Comparison of ENCODE assay signal across 11 cellular contexts in the genomic region with DNA sequence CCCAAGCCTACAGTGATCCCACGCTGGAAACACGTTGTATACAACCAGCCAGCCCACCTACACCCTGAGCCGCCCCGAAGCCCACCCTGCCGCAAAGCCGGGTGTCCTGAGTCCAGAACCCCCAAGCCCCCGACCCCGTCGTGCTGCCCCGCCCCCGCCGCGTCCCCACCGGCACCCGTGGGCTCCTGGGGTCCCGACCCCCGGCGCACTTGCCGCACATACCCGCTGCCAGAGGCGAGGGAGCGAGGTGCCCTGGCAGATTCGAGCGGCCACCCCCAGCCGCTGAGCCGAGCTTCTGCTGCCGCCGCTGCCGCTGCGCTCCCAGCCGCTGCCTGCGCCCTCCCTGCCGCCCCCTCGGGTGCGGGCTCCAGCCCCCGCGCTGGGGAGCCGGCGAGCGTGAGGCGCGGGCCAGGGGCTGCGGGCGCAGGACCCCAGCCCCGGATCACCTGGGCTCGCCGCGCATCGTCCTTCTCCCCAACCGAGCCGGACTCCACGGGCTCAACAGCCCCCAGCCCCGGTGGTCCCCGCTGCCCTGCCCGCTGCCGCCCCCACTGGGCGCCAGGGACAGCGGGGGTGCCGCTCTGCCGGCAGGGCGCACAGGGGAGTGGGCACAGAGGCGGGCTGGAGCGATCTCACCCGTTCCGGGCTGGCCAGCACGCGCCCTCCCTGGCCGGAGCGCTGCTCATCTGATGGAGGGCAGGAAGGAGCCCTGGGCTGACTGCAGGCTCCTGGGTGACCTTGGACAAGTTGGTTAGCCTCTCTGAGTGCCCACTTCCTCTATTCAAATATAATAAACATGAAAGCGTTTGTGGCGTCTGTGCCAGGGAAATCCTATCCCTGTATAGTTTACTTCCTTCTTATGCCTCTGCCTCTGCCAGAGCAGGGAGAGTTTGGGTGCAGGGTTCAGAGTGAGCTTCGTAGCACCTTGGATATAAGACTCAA. TPM values are rescaled to one million over a fixed set of nuclear protein-coding genes. Genes with fewer than 3 reads are reported as not detected.
DNase-seq lines count a peak whose midpoint lies in the region; ATAC-seq and TF ChIP-seq lines count a peak whose summit lies in the region.
"Had no signal": no experiment of that assay in that cellular context is flagged by ENCODE, and none has a peak within 500 bp of the region (broad histone marks: within the 10 kb centered on the region; RNA-seq: fewer than 3 reads in every experiment).

A gene with protein sequence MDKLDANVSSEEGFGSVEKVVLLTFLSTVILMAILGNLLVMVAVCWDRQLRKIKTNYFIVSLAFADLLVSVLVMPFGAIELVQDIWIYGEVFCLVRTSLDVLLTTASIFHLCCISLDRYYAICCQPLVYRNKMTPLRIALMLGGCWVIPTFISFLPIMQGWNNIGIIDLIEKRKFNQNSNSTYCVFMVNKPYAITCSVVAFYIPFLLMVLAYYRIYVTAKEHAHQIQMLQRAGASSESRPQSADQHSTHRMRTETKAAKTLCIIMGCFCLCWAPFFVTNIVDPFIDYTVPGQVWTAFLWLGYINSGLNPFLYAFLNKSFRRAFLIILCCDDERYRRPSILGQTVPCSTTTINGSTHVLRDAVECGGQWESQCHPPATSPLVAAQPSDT (minus strand): TSS at position 688 of the 942 bp plus-strand sequence. CDS start 17,513 bp downstream, outside the sequence.

- peaks cover 2% of the 10 kb centered on the region for H3K9me3 Mint-ChIP-seq in nephron

- H3K27ac ChIP-seq in gastroesophageal sphincter, result no peak within 1 kb of the TSS
- H3K27ac ChIP-seq: brain microvascular endothelial cell had no signal

- TF ChIP-seq POLR2A in gastroesophageal sphincter (IDR thresholded peaks at IDR 0.05), result no peak

- no peaks in the 10 kb centered on the region for H3K36me3 ChIP-seq in gastroesophageal sphincter
- H3K36me3 ChIP-seq: brain microvascular endothelial cell had no signal

- H3K4me3 Mint-ChIP-seq in nephron, result peak within 1 kb of the TSS; percentile 59 to 64 (median 64)
- H3K4me3 Mint-ChIP-seq: CD8-positive, alpha-beta memory T cell had no signal

- H3K36me3 Mint-ChIP-seq in nephron (ENCODE audit: low read depth), result no peaks in the 10 kb centered on the region

- peaks cover 0 to 11% (median 0%) of the 10 kb centered on the region in 3 donors for H3K4me1 ChIP-seq in gastroesophageal sphincter

- no peaks in the 10 kb centered on the region for H3K9me3 ChIP-seq in gastroesophageal sphincter

- TF ChIP-seq EP300 in gastroesophageal sphincter (IDR thresholded peaks at IDR 0.05), result no peak

- ATAC-seq in gastroesophageal sphincter (peak; percentile 7), GM18858 (IDR thresholded peaks at IDR 0.05; ENCODE audit: unreplicated experiment) (no peak)

- no peak for TF ChIP-seq CTCF in gastroesophageal sphincter (IDR thresholded peaks at IDR 0.05)
- no peak for TF ChIP-seq CTCF in nephron (IDR thresholded peaks at IDR 0.05; ENCODE audit: unreplicated experiment in 3 of 3)
- TF ChIP-seq CTCF in GM13977 (IDR thresholded peaks at IDR 0.05; ENCODE audit: extremely low read depth, insufficient read depth, missing control alignments), result no peak

- H3K27me3 Mint-ChIP-seq in nephron (ENCODE audit: low read depth), result peaks cover 66% of the 10 kb centered on the region

- 27% methylated on average over 2 to 4 of the region's 72 CpGs for WGBS in gastroesophageal sphincter (ENCODE audit: low coverage in 1 of 2), 2 donors

- peaks cover 40% of the 10 kb centered on the region for H3K27me3 ChIP-seq in gastroesophageal sphincter

- no peak within 1 kb of the TSS for H3K27ac Mint-ChIP-seq in nephron

- H3K4me1 Mint-ChIP-seq in nephron, result no peaks in the 10 kb centered on the region

- peak; percentile 20 for DNase-seq in D341Med (ENCODE audit: low spot score)
- DNase-seq in NCI-H2029 (lab: John Stamatoyannopoulos, UW), result peak; percentile 88
- DNase-seq in activated T-cell treated with anti-CD3 and anti-CD28 coated beads, Interleukin-2, amount 50 U/mL, for 48 hours, result no peak
- no peak for DNase-seq in SIG-M5 treated with dmso at 0.1 percent for 504 hours (lab: John Stamatoyannopoulos, UW; ENCODE audit: unreplicated experiment)
- DNase-seq in GM13977 (ENCODE audit: low spot score), result no peak
- DNase-seq: brain microvascular endothelial cell; CD8-positive, alpha-beta memory T cell; foreskin melanocyte had no signal

- peak within 1 kb of the TSS in 1 of 2 donors; percentile 40 for H3K4me3 ChIP-seq in gastroesophageal sphincter

- in situ Hi-C loops in GM13977 (cut with MboI; ENCODE audit: low pct_unique_long_range_greater_than_20kb, low sequenced_read_pairs, unreplicated experiment), result no loop called here

RNA-seq across cellular contexts. Expression of the gene that starts here (rescaled TPM):
- total RNA-seq in gastroesophageal sphincter, result 1 to 10 TPM in 1 of 4 donors, under 1 TPM in 1, not detected in 2; 0.27 to 1.0 TPM
- total RNA-seq: CD8-positive, alpha-beta memory T cell had no signal

Comparison
In these comparisons a context has a peak if more than half of its experiments do, and no peak if none do; other contexts are left out.
1. DNase-seq: peak in D341Med (single experiment) and NCI-H2029 (single experiment); none in activated T-cell treated with anti-CD3 and anti-CD28 coated beads, Interleukin-2, amount 50 U/mL, for 48 hours (0 of 2), SIG-M5 treated with dmso at 0.1 percent for 504 hours (single experiment) and GM13977 (single experiment).